In the genomic region with DNA sequence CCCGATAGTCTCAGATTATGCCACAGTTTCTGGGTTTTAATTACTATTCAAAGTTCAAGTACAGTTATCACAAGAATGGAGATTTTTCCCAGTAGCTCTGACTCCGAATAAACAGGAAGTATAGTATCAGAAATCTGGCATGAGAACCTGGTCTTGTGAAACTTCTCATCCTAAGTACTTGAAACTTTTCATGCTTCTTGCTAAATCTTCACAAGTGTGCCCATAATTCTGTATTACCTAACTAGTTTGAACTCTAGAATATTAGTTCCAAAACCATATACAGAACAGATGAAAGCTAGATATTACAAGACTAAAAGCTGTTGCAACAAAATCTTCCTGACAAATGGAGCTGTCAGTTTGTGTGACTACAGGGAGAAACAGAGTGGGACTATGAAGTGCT, we compare ENCODE assay signal across 16 cellular contexts.
A peak's percentile ranks its signal among the peaks of the same experiment; 100 is the strongest.
DNase-seq lines count a peak whose midpoint lies in the region; ATAC-seq and TF ChIP-seq lines count a peak whose summit lies in the region.
"Had no signal": no experiment of that assay in that cellular context is flagged by ENCODE, and none has a peak within 500 bp of the region (broad histone marks: within the 10 kb centered on the region; RNA-seq: fewer than 3 reads in every experiment).

No MANE protein-coding gene starts in this region.

- ATAC-seq in HG03135 (IDR thresholded peaks at IDR 0.05; ENCODE audit: unreplicated experiment) (no peak), GM18511 (IDR thresholded peaks at IDR 0.05; ENCODE audit: unreplicated experiment) (no peak)
- ATAC-seq: stimulated activated naive CD8-positive, alpha-beta T cell treated with anti-CD3 and anti-CD28 coated beads, Interleukin-15, amount 100 ng/mL, for 72 hours had no signal

- H3K36me3 Mint-ChIP-seq in Caco-2 (ENCODE audit: insufficient read depth, unreplicated experiment), result no peaks in the 10 kb centered on the region

- no peaks in the 10 kb centered on the region for H3K4me1 ChIP-seq in Caco-2

- H3K9me3 Mint-ChIP-seq in Caco-2 (ENCODE audit: unreplicated experiment), result no peaks in the 10 kb centered on the region
- H3K9me3 Mint-ChIP-seq: activated T-cell treated with anti-CD3 and anti-CD28 coated beads, Interleukin-2, amount 50 U/mL, for 24 hours; stimulated activated naive CD8-positive, alpha-beta T cell treated with anti-CD3 and anti-CD28 coated beads, Interleukin-15, amount 100 ng/mL, for 72 hours had no signal

- no peaks in the 10 kb centered on the region for H3K27me3 ChIP-seq in Caco-2 (replicated peaks; ENCODE audit: control insufficient read depth, insufficient read depth, low read length)

- POLR2A ChIA-PET in Caco-2 (lab: Charles Lee), result no interaction called here

- no peak overlapping the region for H3K4me3 Mint-ChIP-seq in Caco-2 (ENCODE audit: unreplicated experiment)
- H3K4me3 Mint-ChIP-seq: activated T-cell treated with anti-CD3 and anti-CD28 coated beads, Interleukin-2, amount 50 U/mL, for 24 hours; stimulated activated naive CD8-positive, alpha-beta T cell treated with anti-CD3 and anti-CD28 coated beads, Interleukin-15, amount 100 ng/mL, for 72 hours had no signal

- H3K36me3 ChIP-seq in Caco-2 (ENCODE audit: control insufficient read depth, insufficient read depth, low read length), result no peaks in the 10 kb centered on the region

- DNase-seq in EL (peak; percentile 47), SKM-1 treated with dmso at 0.1 percent for 144 hours (lab: John Stamatoyannopoulos, UW; ENCODE audit: unreplicated experiment) (peak; percentile 69), foreskin melanocyte (peak; percentile 29), pulmonary artery endothelial cell (ENCODE audit: low read depth, low spot score) (peak; percentile 66), inferior parietal cortex (ENCODE audit: extremely low spot score) (no peak), Caco-2 (no peak)
- DNase-seq: activated CD4-positive, CD25-positive, alpha-beta regulatory T cell; activated T-cell treated with anti-CD3 and anti-CD28 coated beads, Interleukin-2, amount 50 U/mL, for 24 hours; anterior cingulate cortex; kidney; NCI-H1417; SHP77 treated with DMSO at 0.1 percent for 48 hours; stimulated activated CD4-positive, alpha-beta T cell treated with anti-CD3 and anti-CD28 coated beads, Interleukin-4, amount 100 ng/mL, for 1 hour; stimulated activated naive CD8-positive, alpha-beta T cell treated with anti-CD3 and anti-CD28 coated beads, Interleukin-15, amount 100 ng/mL, for 72 hours had no signal

- intact Hi-C loops in Caco-2 (cut with micrococcal nuclease; ENCODE audit: unreplicated experiment), result no loop called here

- no peaks in the 10 kb centered on the region for H3K9me3 ChIP-seq in Caco-2

- H3K4me1 Mint-ChIP-seq in Caco-2 (ENCODE audit: low read depth, unreplicated experiment), result no peaks in the 10 kb centered on the region
- H3K4me1 Mint-ChIP-seq: stimulated activated naive CD8-positive, alpha-beta T cell treated with anti-CD3 and anti-CD28 coated beads, Interleukin-15, amount 100 ng/mL, for 72 hours had no signal

- H3K27me3 Mint-ChIP-seq in Caco-2 (ENCODE audit: insufficient read depth, unreplicated experiment), result peaks cover 6% of the 10 kb centered on the region
- H3K27me3 Mint-ChIP-seq: activated T-cell treated with anti-CD3 and anti-CD28 coated beads, Interleukin-2, amount 50 U/mL, for 24 hours; stimulated activated naive CD8-positive, alpha-beta T cell treated with anti-CD3 and anti-CD28 coated beads, Interleukin-15, amount 100 ng/mL, for 72 hours had no signal

- no peak for TF ChIP-seq CTCF in Caco-2 (IDR thresholded peaks at IDR 0.05; ENCODE audit: insufficient read depth in 1 of 2, low read depth in 1 of 2, low read length in 1 of 2, severe bottlenecking in 1 of 2, unreplicated experiment in 1 of 2)

- BruUV-seq in Caco-2 (replicated peaks; lab: Mats Ljungman, UMichigan), result no TSS peak

- H3K27ac Mint-ChIP-seq in Caco-2 (ENCODE audit: unreplicated experiment), result no peak overlapping the region
- H3K27ac Mint-ChIP-seq: activated T-cell treated with anti-CD3 and anti-CD28 coated beads, Interleukin-2, amount 50 U/mL, for 24 hours; stimulated activated naive CD8-positive, alpha-beta T cell treated with anti-CD3 and anti-CD28 coated beads, Interleukin-15, amount 100 ng/mL, for 72 hours had no signal

- CTCF ChIA-PET in Caco-2 (lab: Charles Lee), result no interaction called here

- no peak overlapping the region for H3K4me3 ChIP-seq in Caco-2 (ENCODE audit: low read depth, low read length)

Comparison
In these comparisons a context has a peak if more than half of its experiments do, and no peak if none do; other contexts are left out.
1. DNase-seq: peak in EL (single experiment), SKM-1 treated with dmso at 0.1 percent for 144 hours (single experiment), foreskin melanocyte (single experiment) and pulmonary artery endothelial cell (single experiment); none in inferior parietal cortex (single experiment) and Caco-2 (0 of 2).